In the genomic region with DNA sequence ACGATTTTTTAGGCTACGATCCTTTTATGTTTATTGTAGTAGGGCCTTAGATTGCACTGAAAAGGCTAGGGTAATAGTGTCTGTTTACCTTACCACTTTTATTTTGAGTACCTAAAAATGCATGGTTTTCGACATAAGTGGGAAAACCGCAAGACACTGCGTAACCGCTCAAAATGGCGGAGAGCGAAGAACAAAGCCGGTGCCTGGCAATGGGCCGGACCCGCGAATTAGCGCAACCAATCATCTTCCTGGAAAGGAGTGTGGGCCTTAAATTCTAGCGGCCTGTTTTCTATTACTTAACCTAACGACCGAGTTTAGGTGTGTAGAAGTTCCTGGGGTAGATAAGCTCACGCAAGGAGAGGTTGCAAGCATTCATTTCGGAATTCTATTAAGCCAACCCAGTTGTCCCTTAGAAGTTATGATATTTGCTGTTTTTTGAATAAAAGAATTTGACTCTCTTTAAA, we compare ENCODE assay signal across 8 cellular contexts.
DNase-seq lines count a peak whose midpoint lies in the region; ATAC-seq and TF ChIP-seq lines count a peak whose summit lies in the region.

No MANE protein-coding gene starts in this region.

- no peak for TF ChIP-seq CTCF in GM10248 (IDR thresholded peaks at IDR 0.05; ENCODE audit: control extremely low read depth, extremely low read depth, low read depth, missing control alignments)
- TF ChIP-seq CTCF in activated B cell treated with CpG ODN at 0.5 μM for 24 hours (IDR thresholded peaks at IDR 0.05): no peak

- peaks cover 2% of the 10 kb centered on the region for H3K27me3 Mint-ChIP-seq in activated B cell treated with CpG ODN at 0.5 μM for 24 hours

- no peak overlapping the region for H3K27ac Mint-ChIP-seq in activated B cell treated with CpG ODN at 0.5 μM for 24 hours

- POLR2A ChIA-PET in GM10248 (lab: Yijun Ruan, JAX): interaction anchor here (0.7 to 5.4 kb wide), 15 partner anchors 8 to 161 kb away, joined by 3 to 93 read pairs (median 5); a partner anchor contains a TSS
- POLR2A ChIA-PET in activated B cell treated with CpG ODN at 0.5 μM for 24 hours (lab: Charles Lee): interaction anchor here (0.5 to 8.0 kb wide), 40 partner anchors 9 to 1669 kb away, joined by 3 to 299 read pairs (median 5); a partner anchor contains a TSS

- H3K4me1 Mint-ChIP-seq in activated B cell treated with CpG ODN at 0.5 μM for 24 hours: peaks cover 24% of the 10 kb centered on the region

- no peaks in the 10 kb centered on the region for H3K9me3 Mint-ChIP-seq in activated B cell treated with CpG ODN at 0.5 μM for 24 hours

- ATAC-seq in HG02943 (IDR thresholded peaks at IDR 0.05; ENCODE audit: low read depth, unreplicated experiment) (peak; percentile 41), activated B cell treated with CpG ODN at 0.5 μM for 24 hours (ENCODE audit: low read depth) (peak; percentile 67), HG03139 (IDR thresholded peaks at IDR 0.05; ENCODE audit: unreplicated experiment) (no peak)

- DNase-seq in GM10248 (ENCODE audit: extremely low spot score): peak; percentile 73
- peak; percentile 66 for DNase-seq in NCI-H2196 treated with DMSO at 0.1 percent for 48 hours (lab: John Stamatoyannopoulos, UW; ENCODE audit: unreplicated experiment)
- peak; percentile 52 for DNase-seq in activated B cell treated with CpG ODN at 0.5 μM for 24 hours
- peak; percentile 80 for DNase-seq in cerebellum (ENCODE audit: low spot score)
- DNase-seq in kidney tubule cell (ENCODE audit: low spot score): peak; percentile 83
- DNase-seq in stimulated activated CD4-positive, alpha-beta T cell treated with anti-CD3 and anti-CD28 coated beads, Interleukin-2, amount 100 ng/mL, for 48 hours: peak; percentile 58 to 65

- no peaks in the 10 kb centered on the region for H3K36me3 Mint-ChIP-seq in activated B cell treated with CpG ODN at 0.5 μM for 24 hours (ENCODE audit: low read depth)

- H3K4me3 Mint-ChIP-seq in activated B cell treated with CpG ODN at 0.5 μM for 24 hours: no peak overlapping the region

- CTCF ChIA-PET in GM10248 (lab: Yijun Ruan, JAX): interaction anchor here (1.4 to 3.5 kb wide), 2 partner anchors 11 to 65 kb away, joined by 4 to 18 read pairs; a partner anchor contains a TSS
- CTCF ChIA-PET in activated B cell treated with CpG ODN at 0.5 μM for 24 hours (lab: Charles Lee): interaction anchor here (0.7 to 1.1 kb wide), 3 partner anchors 11 to 139 kb away, joined by 3 to 7 read pairs (median 5); a partner anchor contains a TSS

- intact Hi-C loops in activated B cell treated with CpG ODN at 0.5 μM for 24 hours (cut with micrococcal nuclease): loop anchor here (1.0 to 2.0 kb wide), 3 partner anchors 11 to 46 kb away; a partner anchor contains a TSS
